Comparison of ENCODE assay signal across 24 cellular contexts in genomic region chr17:36131436-36131835, GRCh38. TPM values are rescaled to one million over a fixed set of nuclear protein-coding genes. Genes with fewer than 3 reads are reported as not detected.
DNase-seq lines count a peak whose midpoint lies in the region; ATAC-seq, FAIRE-seq and TF ChIP-seq lines count a peak whose summit lies in the region.
"Had no signal": no experiment of that assay in that cellular context is flagged by ENCODE, and none has a peak within 500 bp of the region (broad histone marks: within the 10 kb centered on the region; RNA-seq: fewer than 3 reads in every experiment).

No MANE protein-coding gene starts in this region.

- no peak for TF ChIP-seq EP300 in Ishikawa (IDR thresholded peaks at IDR 0.05; ENCODE audit: borderline replicate concordance)

- H3K36me3 Mint-ChIP-seq in activated CD8-positive, alpha-beta T cell treated with anti-CD3 and anti-CD28 coated beads for 36 hours (ENCODE audit: low read depth): no peaks in the 10 kb centered on the region

- no peaks in the 10 kb centered on the region for H3K9me3 Mint-ChIP-seq in activated CD8-positive, alpha-beta T cell treated with anti-CD3 and anti-CD28 coated beads for 36 hours

- peaks cover 14% of the 10 kb centered on the region for H3K4me1 Mint-ChIP-seq in activated CD8-positive, alpha-beta T cell treated with anti-CD3 and anti-CD28 coated beads for 36 hours (ENCODE audit: low read depth)

- no peak for FAIRE-seq in RCC 7860 (lab: Jason Lieb, UNC)
- FAIRE-seq: colon, endothelial cell of umbilical vein, GM19239, small intestine had no signal

- CTCF ChIA-PET in activated CD8-positive, alpha-beta T cell treated with anti-CD3 and anti-CD28 coated beads for 36 hours (lab: Charles Lee): interaction anchor here (1.2 to 3.5 kb wide), 3 partner anchors 13 to 57 kb away, joined by 3 to 24 read pairs (median 4); no protein-coding TSS in a partner anchor

- ATAC-seq in GM19452 (IDR thresholded peaks at IDR 0.05; ENCODE audit: unreplicated experiment): no peak
- no peak for ATAC-seq in activated CD8-positive, alpha-beta T cell treated with anti-CD3 and anti-CD28 coated beads for 36 hours
- ATAC-seq: left colon had no signal

- no peak overlapping the region for H3K27ac Mint-ChIP-seq in activated CD8-positive, alpha-beta T cell treated with anti-CD3 and anti-CD28 coated beads for 36 hours
- H3K27ac Mint-ChIP-seq: HFFc6 had no signal

- H3K27me3 Mint-ChIP-seq in activated CD8-positive, alpha-beta T cell treated with anti-CD3 and anti-CD28 coated beads for 36 hours: peaks cover 4% of the 10 kb centered on the region

- TF ChIP-seq RAD21 in Ishikawa (IDR thresholded peaks at IDR 0.05; ENCODE audit: low read depth): 0 out of 2 replicates have a peak, but pooled peaks have one; percentile 6

- DNase-seq in CD1c-positive myeloid dendritic cell (ENCODE audit: extremely low spot score): peak; percentile 51
- DNase-seq in OCI-M1 (lab: John Stamatoyannopoulos, UW): peak; percentile 9
- no peak for DNase-seq in fibroblast of pulmonary artery (ENCODE audit: low read depth)
- no peak for DNase-seq in activated CD8-positive, alpha-beta T cell treated with anti-CD3 and anti-CD28 coated beads for 36 hours
- no peak for DNase-seq in posterior cingulate gyrus
- no peak for DNase-seq in RCC 7860 (ENCODE audit: low spot score)
- DNase-seq: activated CD4-positive, CD25-positive, alpha-beta regulatory T cell; activated gamma-delta T cell; amygdala; DMS 273 treated with DMSO at 0.1 percent for 48 hours; foreskin melanocyte; HFFc6; IMR-90; left colon; NCI-H1417; NCI-H226; PC-9; small intestine; stimulated activated CD4-positive, alpha-beta T cell treated with anti-CD3 and anti-CD28 coated beads, Interleukin-4, amount 100 ng/mL, for 4 hours had no signal

- H3K4me3 ChIP-seq in fibroblast of pulmonary artery (replicated peaks; ENCODE audit: low read depth, low read length): no peak overlapping the region
- H3K4me3 ChIP-seq: PC-9 had no signal

- intact Hi-C loops in activated CD8-positive, alpha-beta T cell treated with anti-CD3 and anti-CD28 coated beads for 36 hours (cut with micrococcal nuclease): no loop called here
- intact Hi-C loops in posterior cingulate gyrus (cut with DNase I): no loop called here

- TF ChIP-seq CTCF in fibroblast of pulmonary artery (IDR thresholded peaks at IDR 0.05; ENCODE audit: low read length, missing control alignments): peak; percentile 12
- no peak for TF ChIP-seq CTCF in activated CD8-positive, alpha-beta T cell treated with anti-CD3 and anti-CD28 coated beads for 36 hours (IDR thresholded peaks at IDR 0.05)

- H3K4me3 Mint-ChIP-seq in activated CD8-positive, alpha-beta T cell treated with anti-CD3 and anti-CD28 coated beads for 36 hours: no peak overlapping the region
- H3K4me3 Mint-ChIP-seq: HFFc6 had no signal

- POLR2A ChIA-PET in activated CD8-positive, alpha-beta T cell treated with anti-CD3 and anti-CD28 coated beads for 36 hours (lab: Charles Lee): no interaction called here

TF ChIP-seq in Ishikawa, 13 proteins besides CTCF, POLR2A, EP300 and RAD21:
- TF ChIP-seq USF1 (IDR thresholded peaks at IDR 0.05) (no peak), FOXM1 (IDR thresholded peaks at IDR 0.05; ENCODE audit: borderline replicate concordance, low read depth) (no peak), REST (IDR thresholded peaks at IDR 0.05; ENCODE audit: low read depth) (no peak), NFIC (IDR thresholded peaks at IDR 0.05) (no peak), TEAD4 (IDR thresholded peaks at IDR 0.05) (no peak), CEBPB (IDR thresholded peaks at IDR 0.05) (no peak)
TF ChIP-seq in Ishikawa: peak in this region for 0.

RNA-seq across cellular contexts. Expression of gene CCL4, which starts 27.8 kb away (rescaled TPM):
- 100 to 1,000 TPM; 287 to 290 TPM for total RNA-seq in activated CD8-positive, alpha-beta T cell treated with anti-CD3 and anti-CD28 coated beads for 36 hours
- total RNA-seq: endothelial cell of umbilical vein, HFFc6, IMR-90, PC-9 had no signal

RNA-seq across cellular contexts. Expression of gene CCL3, which starts 41.5 kb away (rescaled TPM):
- 100 to 1,000 TPM; 230 to 253 TPM for total RNA-seq in activated CD8-positive, alpha-beta T cell treated with anti-CD3 and anti-CD28 coated beads for 36 hours
- total RNA-seq: endothelial cell of umbilical vein, HFFc6, IMR-90, PC-9 had no signal

RNA-seq across cellular contexts. Expression of gene TBC1D3B, which starts 45.0 kb away (rescaled TPM):
- total RNA-seq in activated CD8-positive, alpha-beta T cell treated with anti-CD3 and anti-CD28 coated beads for 36 hours: 1 to 10 TPM; 6.6 to 9.0 TPM
- total RNA-seq: IMR-90 had no signal

Comparison
In these comparisons a context has a peak if more than half of its experiments do, and no peak if none do; other contexts are left out.
1. DNase-seq: peak in CD1c-positive myeloid dendritic cell (single experiment) and OCI-M1 (single experiment); none in fibroblast of pulmonary artery (single experiment), activated CD8-positive, alpha-beta T cell treated with anti-CD3 and anti-CD28 coated beads for 36 hours (single experiment), posterior cingulate gyrus (0 of 10) and RCC 7860 (single experiment).